ENCODE assay signal across 1 cellular context in the genomic region with DNA sequence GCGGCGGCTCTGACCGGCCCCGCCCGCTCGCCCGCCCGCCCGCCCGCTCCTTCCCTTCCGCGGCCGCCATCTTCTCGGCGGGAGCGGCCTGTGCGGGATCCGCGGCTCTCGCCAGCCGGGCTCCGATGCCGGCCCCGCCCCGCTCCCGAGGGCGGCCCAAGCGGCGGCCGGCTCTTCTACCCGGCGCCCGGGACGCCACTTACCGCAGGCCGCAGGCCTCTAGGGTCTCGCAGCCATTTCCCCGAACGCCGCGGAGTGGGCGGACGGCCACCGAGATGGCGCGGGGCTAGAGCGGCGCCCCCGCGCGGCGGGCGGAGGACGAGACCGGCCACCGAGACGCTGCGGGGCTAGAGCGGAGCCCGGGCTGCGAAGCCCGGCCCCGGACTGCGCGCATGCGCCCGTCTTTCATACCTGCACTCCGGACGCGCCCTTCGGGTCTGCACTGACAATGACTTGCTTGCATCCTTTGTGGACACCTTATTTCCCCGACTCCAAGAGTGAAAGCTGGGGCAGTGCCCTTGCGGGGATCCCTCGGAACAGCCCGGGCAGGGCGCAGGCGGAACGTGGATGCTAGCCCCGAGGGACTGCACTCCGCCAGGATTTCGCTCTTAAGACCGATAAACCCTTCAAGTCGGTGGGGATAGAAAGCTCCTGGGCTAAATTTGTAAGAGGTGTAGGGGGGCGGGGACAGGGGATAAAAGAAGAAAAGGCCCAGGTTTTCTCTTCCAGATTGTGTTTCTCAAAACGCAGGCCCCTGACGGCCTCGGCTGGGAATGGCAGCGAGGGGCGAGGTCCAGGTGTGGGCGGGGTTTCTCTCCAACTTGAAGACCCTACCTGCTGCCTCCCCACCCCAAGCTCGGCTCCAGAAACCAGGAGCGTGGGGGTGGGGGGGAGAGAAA.
A peak's percentile ranks its signal among the peaks of the same experiment; 100 is the strongest.
TF ChIP-seq lines count a peak whose summit lies in the region.

Gene DIDO1 (minus strand): TSS at position 277 of the 899 bp plus-strand sequence.

TF ChIP-seq in HepG2, 621 proteins besides CTCF, POLR2A, EP300 and RAD21 (continued from another document and continues in another):
- TF ChIP-seq ZNF646 (CRISPR knock-in tag; IDR thresholded peaks at IDR 0.05) (no peak), RARA (CRISPR knock-in tag; IDR thresholded peaks at IDR 0.05) (peak; percentile 61), ZHX1 (CRISPR knock-in tag; IDR thresholded peaks at IDR 0.05; ENCODE audit: low read depth) (peak; percentile 96), KLF16 (CRISPR knock-in tag; IDR thresholded peaks at IDR 0.05) (peak in 1 of 2 experiments; percentile 92; a peak in 2 of 4 replicates), FOXP4 (CRISPR knock-in tag; IDR thresholded peaks at IDR 0.05) (peak; percentile 54), KLF15 (CRISPR knock-in tag; IDR thresholded peaks at IDR 0.05; ENCODE audit: borderline replicate concordance) (peak; percentile 39; the same call in 1 of the 2 replicates), PATZ1 (CRISPR knock-in tag; IDR thresholded peaks at IDR 0.05) (no peak), ZNF30 (CRISPR knock-in tag; IDR thresholded peaks at IDR 0.05) (no peak), GLMP (CRISPR knock-in tag; IDR thresholded peaks at IDR 0.05; ENCODE audit: borderline replicate concordance) (no peak), ZNF274 (CRISPR knock-in tag; IDR thresholded peaks at IDR 0.05) (peak; percentile 75), FIP1L1 (IDR thresholded peaks at IDR 0.05; ENCODE audit: borderline replicate concordance, insufficient read depth, low read depth, low read length) (peak; percentile 72; the same call in 1 of the 2 replicates), TCF7 (IDR thresholded peaks at IDR 0.05; ENCODE audit: low read depth) (no peak), ZNF317 (CRISPR knock-in tag; IDR thresholded peaks at IDR 0.05) (no peak), RBM22 (optimal IDR thresholded peaks at IDR 0.05; ENCODE audit: low read length) (peak; percentile 48), ZNF343 (CRISPR knock-in tag; IDR thresholded peaks at IDR 0.05) (0 out of 2 replicates have a peak, but pooled peaks have one; percentile 75), ZNF496 (CRISPR knock-in tag; IDR thresholded peaks at IDR 0.05; ENCODE audit: insufficient replicate concordance) (no peak), RNF2 (conservative IDR thresholded peaks at IDR 0.05; ENCODE audit: low read depth) (no peak), CBX1 (IDR thresholded peaks at IDR 0.05; ENCODE audit: low read depth) (no peak), ZNF333 (CRISPR knock-in tag; IDR thresholded peaks at IDR 0.05; ENCODE audit: borderline replicate concordance) (no peak)
- TF ChIP-seq, protein P1, sequence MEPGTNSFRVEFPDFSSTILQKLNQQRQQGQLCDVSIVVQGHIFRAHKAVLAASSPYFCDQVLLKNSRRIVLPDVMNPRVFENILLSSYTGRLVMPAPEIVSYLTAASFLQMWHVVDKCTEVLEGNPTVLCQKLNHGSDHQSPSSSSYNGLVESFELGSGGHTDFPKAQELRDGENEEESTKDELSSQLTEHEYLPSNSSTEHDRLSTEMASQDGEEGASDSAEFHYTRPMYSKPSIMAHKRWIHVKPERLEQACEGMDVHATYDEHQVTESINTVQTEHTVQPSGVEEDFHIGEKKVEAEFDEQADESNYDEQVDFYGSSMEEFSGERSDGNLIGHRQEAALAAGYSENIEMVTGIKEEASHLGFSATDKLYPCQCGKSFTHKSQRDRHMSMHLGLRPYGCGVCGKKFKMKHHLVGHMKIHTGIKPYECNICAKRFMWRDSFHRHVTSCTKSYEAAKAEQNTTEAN (CRISPR knock-in tag; conservative IDR thresholded peaks at IDR 0.05), result peak; percentile 92
- TF ChIP-seq, protein P2, sequence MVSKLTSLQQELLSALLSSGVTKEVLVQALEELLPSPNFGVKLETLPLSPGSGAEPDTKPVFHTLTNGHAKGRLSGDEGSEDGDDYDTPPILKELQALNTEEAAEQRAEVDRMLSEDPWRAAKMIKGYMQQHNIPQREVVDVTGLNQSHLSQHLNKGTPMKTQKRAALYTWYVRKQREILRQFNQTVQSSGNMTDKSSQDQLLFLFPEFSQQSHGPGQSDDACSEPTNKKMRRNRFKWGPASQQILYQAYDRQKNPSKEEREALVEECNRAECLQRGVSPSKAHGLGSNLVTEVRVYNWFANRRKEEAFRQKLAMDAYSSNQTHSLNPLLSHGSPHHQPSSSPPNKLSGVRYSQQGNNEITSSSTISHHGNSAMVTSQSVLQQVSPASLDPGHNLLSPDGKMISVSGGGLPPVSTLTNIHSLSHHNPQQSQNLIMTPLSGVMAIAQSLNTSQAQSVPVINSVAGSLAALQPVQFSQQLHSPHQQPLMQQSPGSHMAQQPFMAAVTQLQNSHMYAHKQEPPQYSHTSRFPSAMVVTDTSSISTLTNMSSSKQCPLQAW (CRISPR knock-in tag; IDR thresholded peaks at IDR 0.05), result no peak
- TF ChIP-seq, protein P3, sequence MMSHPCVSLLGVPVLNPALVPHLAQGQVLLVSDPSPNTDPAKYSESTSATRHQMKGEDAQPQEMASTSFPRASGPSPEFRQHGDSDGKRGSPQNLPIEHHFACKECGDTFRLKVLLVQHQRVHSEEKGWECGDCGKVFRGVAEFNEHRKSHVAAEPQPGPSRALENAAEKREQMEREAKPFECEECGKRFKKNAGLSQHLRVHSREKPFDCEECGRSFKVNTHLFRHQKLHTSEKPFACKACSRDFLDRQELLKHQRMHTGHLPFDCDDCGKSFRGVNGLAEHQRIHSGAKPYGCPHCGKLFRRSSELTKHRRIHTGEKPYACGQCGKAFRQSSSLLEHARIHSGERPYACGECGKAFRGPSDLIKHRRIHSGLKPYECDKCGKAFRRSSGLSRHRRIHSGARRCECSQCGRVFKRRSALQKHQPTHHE (CRISPR knock-in tag; IDR thresholded peaks at IDR 0.05; ENCODE audit: borderline replicate concordance), result no peak
